In the genomic region with DNA sequence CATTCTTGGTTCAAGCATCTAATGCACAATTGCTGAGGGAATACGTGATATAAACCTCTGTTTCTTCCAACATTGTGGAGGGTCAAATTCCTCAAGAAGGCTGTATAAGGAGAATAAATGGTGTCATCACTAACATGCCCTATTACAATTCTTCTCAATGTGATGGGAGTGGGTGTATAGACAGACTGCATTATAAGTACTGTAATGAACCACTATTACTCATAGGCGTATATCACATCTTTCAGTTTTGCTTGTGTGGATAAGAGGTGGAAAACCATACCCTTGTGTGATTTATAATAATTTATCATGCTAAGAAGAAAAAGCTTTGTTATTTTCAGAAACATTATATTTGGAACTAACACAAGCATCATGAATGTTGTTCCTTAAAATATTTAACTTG, we compare ENCODE assay signal across 1 cellular context.
TF ChIP-seq lines count a peak whose summit lies in the region.

No MANE protein-coding gene starts in this region.

TF ChIP-seq in HepG2, 621 proteins besides CTCF, POLR2A, EP300 and RAD21:
- TF ChIP-seq ZNF446 (CRISPR knock-in tag; IDR thresholded peaks at IDR 0.05) (no peak), NBN (conservative IDR thresholded peaks at IDR 0.05) (no peak), PCBP2 (optimal IDR thresholded peaks at IDR 0.05; ENCODE audit: low read depth, low read length, poor library complexity, severe bottlenecking) (no peak), CENPT (CRISPR knock-in tag; IDR thresholded peaks at IDR 0.05; ENCODE audit: low read depth) (no peak), ZNF234 (CRISPR knock-in tag; conservative IDR thresholded peaks at IDR 0.05) (no peak), ZFP1 (CRISPR knock-in tag; IDR thresholded peaks at IDR 0.05) (no peak), SMARCC2 (IDR thresholded peaks at IDR 0.05) (no peak), SIN3A (IDR thresholded peaks at IDR 0.05; ENCODE audit: borderline replicate concordance, low read depth, low read length) (no peak), ZNF674 (CRISPR knock-in tag; IDR thresholded peaks at IDR 0.05; ENCODE audit: low read depth) (no peak)
- TF ChIP-seq, protein P1, sequence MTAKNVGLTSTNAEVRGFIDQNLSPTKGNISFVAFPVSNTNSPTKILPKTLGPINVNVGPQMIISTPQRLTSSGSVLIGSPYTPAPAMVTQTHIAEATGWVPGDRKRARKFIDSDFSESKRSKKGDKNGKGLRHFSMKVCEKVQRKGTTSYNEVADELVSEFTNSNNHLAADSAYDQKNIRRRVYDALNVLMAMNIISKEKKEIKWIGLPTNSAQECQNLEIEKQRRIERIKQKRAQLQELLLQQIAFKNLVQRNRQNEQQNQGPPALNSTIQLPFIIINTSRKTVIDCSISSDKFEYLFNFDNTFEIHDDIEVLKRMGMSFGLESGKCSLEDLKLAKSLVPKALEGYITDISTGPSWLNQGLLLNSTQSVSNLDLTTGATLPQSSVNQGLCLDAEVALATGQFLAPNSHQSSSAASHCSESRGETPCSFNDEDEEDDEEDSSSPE (CRISPR knock-in tag; IDR thresholded peaks at IDR 0.05) = no peak
- TF ChIP-seq, protein P2, sequence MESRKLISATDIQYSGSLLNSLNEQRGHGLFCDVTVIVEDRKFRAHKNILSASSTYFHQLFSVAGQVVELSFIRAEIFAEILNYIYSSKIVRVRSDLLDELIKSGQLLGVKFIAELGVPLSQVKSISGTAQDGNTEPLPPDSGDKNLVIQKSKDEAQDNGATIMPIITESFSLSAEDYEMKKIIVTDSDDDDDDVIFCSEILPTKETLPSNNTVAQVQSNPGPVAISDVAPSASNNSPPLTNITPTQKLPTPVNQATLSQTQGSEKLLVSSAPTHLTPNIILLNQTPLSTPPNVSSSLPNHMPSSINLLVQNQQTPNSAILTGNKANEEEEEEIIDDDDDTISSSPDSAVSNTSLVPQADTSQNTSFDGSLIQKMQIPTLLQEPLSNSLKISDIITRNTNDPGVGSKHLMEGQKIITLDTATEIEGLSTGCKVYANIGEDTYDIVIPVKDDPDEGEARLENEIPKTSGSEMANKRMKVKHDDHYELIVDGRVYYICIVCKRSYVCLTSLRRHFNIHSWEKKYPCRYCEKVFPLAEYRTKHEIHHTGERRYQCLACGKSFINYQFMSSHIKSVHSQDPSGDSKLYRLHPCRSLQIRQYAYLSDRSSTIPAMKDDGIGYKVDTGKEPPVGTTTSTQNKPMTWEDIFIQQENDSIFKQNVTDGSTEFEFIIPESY (CRISPR knock-in tag; IDR thresholded peaks at IDR 0.05) = no peak
TF ChIP-seq in HepG2: peak in this region for 0.
